13 cellular contexts compared by ENCODE assay signal in genomic region chr7:120395526-120396019, GRCh38.
DNase-seq lines count a peak whose midpoint lies in the region; ATAC-seq and TF ChIP-seq lines count a peak whose summit lies in the region.
"Had no signal": no experiment of that assay in that cellular context is flagged by ENCODE, and none has a peak within 500 bp of the region (broad histone marks: within the 10 kb centered on the region; RNA-seq: fewer than 3 reads in every experiment).

No MANE protein-coding gene starts in this region.

- H3K4me1 Mint-ChIP-seq in endothelial cell (ENCODE audit: unreplicated experiment) = peaks cover 8% of the 10 kb centered on the region
- H3K4me1 Mint-ChIP-seq: nephron had no signal

- no peaks in the 10 kb centered on the region for H3K27me3 Mint-ChIP-seq in endothelial cell (ENCODE audit: unreplicated experiment)

- no peaks in the 10 kb centered on the region for H3K4me1 ChIP-seq in transverse colon

- DNase-seq in NCI-H1105 (lab: John Stamatoyannopoulos, UW) = peak; percentile 2
- no peak for DNase-seq in transverse colon
- DNase-seq in activated CD4-positive, alpha-beta T cell treated with anti-CD3 and anti-CD28 coated beads for 48 hours = no peak
- DNase-seq in activated gamma-delta T cell (lab: John Stamatoyannopoulos, UW) = no peak
- no peak for DNase-seq in endothelial cell (ENCODE audit: low spot score)
- DNase-seq: NCI-H774; stimulated activated CD4-positive, alpha-beta T cell treated with anti-CD3 and anti-CD28 coated beads, Interleukin-15, amount 100 ng/mL, for 24 hours; stimulated activated naive CD4-positive, alpha-beta T cell treated with Interleukin-2 at 50 U/mL for 16 hours had no signal

- ATAC-seq in GM18508 (IDR thresholded peaks at IDR 0.05; ENCODE audit: insufficient read depth, unreplicated experiment) (peak; percentile 80), GM19463 (IDR thresholded peaks at IDR 0.05; ENCODE audit: unreplicated experiment) (peak; percentile 91), HG02943 (IDR thresholded peaks at IDR 0.05; ENCODE audit: low read depth, unreplicated experiment) (peak; percentile 85)

- H3K36me3 ChIP-seq in transverse colon = no peaks in the 10 kb centered on the region

- no peaks in the 10 kb centered on the region for H3K36me3 Mint-ChIP-seq in endothelial cell (ENCODE audit: low read depth, unreplicated experiment)

- H3K27ac ChIP-seq in transverse colon = no peak overlapping the region

- TF ChIP-seq EP300 in transverse colon (IDR thresholded peaks at IDR 0.05; ENCODE audit: low read depth) = no peak

- in situ Hi-C loops in transverse colon (cut with MboI; ENCODE audit: low pct_ligation_motif_present in 1 of 4, low pct_unique_long_range_greater_than_20kb in 1 of 4, low sequenced_read_pairs in 3 of 4) = no loop called here

- TF ChIP-seq POLR2A in transverse colon (IDR thresholded peaks at IDR 0.05) = no peak

- H3K4me3 ChIP-seq in transverse colon = no peak overlapping the region

- no peak overlapping the region for H3K27ac Mint-ChIP-seq in endothelial cell (ENCODE audit: unreplicated experiment)
- H3K27ac Mint-ChIP-seq: nephron; T-helper 1 cell treated with Interleukin-12 subunit alpha and Interleukin-12 subunit beta and Interleukin-4 antibody, amounts not matched to agents 30 μg/mL and 1 μg/mL, for 36 hours had no signal

- WGBS in transverse colon (ENCODE audit: low coverage in 1 of 2), 2 donors = 53 to 82% methylated on average over 2 to 3 of the region's 3 CpGs

- no peaks in the 10 kb centered on the region for H3K9me3 ChIP-seq in transverse colon

- H3K27me3 ChIP-seq in transverse colon = no peaks in the 10 kb centered on the region

- TF ChIP-seq CTCF in transverse colon (IDR thresholded peaks at IDR 0.05) (no peak), endothelial cell (IDR thresholded peaks at IDR 0.05; ENCODE audit: unreplicated experiment) (no peak)

- no peak overlapping the region for H3K4me3 Mint-ChIP-seq in endothelial cell (ENCODE audit: unreplicated experiment)
- H3K4me3 Mint-ChIP-seq: nephron; T-helper 1 cell treated with Interleukin-12 subunit alpha and Interleukin-12 subunit beta and Interleukin-4 antibody, amounts not matched to agents 30 μg/mL and 1 μg/mL, for 36 hours had no signal

- intact Hi-C loops in transverse colon (cut with DNase I; ENCODE audit: low total_unique reads) = no loop called here

- no peaks in the 10 kb centered on the region for H3K9me3 Mint-ChIP-seq in endothelial cell (ENCODE audit: unreplicated experiment)
- H3K9me3 Mint-ChIP-seq: T-helper 1 cell treated with Interleukin-12 subunit alpha and Interleukin-12 subunit beta and Interleukin-4 antibody, amounts not matched to agents 30 μg/mL and 1 μg/mL, for 36 hours had no signal
